1 cellular context compared by ENCODE assay signal in the genomic region with DNA sequence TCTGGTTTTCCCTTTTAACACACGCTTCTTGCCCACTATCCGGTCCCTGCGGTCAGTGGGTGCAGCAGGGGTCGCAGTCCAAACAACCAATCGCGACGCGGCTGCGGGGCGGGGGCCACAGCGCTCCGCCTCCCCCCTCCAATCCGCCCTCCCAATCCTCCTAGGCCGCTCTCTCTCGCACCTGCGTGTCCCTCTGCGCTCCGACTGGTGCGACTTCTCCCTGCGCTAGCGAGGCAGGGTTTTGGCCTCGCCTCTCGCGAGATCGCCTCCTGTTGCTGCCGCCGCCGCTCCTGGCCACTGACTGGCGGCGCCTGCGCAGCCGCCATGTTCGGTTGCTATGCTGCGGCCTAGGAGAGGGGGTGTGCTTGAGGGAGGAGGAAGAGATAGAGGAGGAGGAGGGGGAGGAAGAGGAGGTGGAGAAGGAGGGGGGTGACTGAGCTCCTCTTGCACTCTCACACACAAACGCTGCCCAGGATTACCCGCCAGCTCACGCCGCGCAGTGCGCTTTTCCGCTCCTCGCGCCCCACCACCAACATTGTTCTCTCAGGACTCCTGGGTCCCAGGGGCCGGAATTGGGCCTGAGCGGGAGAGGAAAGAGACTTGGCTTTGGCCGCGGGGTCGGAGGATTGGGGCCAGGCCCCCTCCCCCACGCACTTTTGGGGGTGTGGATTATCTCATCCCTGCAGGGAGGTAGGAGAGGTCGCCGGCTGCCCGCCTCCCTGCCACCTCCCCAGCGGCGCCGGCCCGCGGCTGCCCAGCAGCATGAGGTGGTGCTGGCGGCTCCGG.
TF ChIP-seq lines count a peak whose summit lies in the region.

A gene with protein sequence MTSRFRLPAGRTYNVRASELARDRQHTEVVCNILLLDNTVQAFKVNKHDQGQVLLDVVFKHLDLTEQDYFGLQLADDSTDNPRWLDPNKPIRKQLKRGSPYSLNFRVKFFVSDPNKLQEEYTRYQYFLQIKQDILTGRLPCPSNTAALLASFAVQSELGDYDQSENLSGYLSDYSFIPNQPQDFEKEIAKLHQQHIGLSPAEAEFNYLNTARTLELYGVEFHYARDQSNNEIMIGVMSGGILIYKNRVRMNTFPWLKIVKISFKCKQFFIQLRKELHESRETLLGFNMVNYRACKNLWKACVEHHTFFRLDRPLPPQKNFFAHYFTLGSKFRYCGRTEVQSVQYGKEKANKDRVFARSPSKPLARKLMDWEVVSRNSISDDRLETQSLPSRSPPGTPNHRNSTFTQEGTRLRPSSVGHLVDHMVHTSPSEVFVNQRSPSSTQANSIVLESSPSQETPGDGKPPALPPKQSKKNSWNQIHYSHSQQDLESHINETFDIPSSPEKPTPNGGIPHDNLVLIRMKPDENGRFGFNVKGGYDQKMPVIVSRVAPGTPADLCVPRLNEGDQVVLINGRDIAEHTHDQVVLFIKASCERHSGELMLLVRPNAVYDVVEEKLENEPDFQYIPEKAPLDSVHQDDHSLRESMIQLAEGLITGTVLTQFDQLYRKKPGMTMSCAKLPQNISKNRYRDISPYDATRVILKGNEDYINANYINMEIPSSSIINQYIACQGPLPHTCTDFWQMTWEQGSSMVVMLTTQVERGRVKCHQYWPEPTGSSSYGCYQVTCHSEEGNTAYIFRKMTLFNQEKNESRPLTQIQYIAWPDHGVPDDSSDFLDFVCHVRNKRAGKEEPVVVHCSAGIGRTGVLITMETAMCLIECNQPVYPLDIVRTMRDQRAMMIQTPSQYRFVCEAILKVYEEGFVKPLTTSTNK (plus strand): TSS at position 472 of the 786 bp plus-strand sequence. CDS start 49,932 bp downstream, outside the sequence.

TF ChIP-seq in liver, 16 proteins besides CTCF, POLR2A, EP300 and RAD21 (continued from another document):
- TF ChIP-seq YY1 (IDR thresholded peaks at IDR 0.05) (peak; percentile 98), JUND (IDR thresholded peaks at IDR 0.05) (peak in 1 of 2 donors; percentile 61), GABPA (IDR thresholded peaks at IDR 0.05 in 1 of 2, conservative IDR thresholded peaks at IDR 0.05 in 1 of 2) (peak in 1 of 2 donors; percentile 25), EGR1 (IDR thresholded peaks at IDR 0.05; ENCODE audit: low read depth in 2 of 2) (peak in 1 of 2 donors; percentile 65), HNF4A (conservative IDR thresholded peaks at IDR 0.05) (peak in 1 of 2 donors; percentile 50), SP1 (IDR thresholded peaks at IDR 0.05) (peak; percentile 82)
- TF ChIP-seq, protein P1, sequence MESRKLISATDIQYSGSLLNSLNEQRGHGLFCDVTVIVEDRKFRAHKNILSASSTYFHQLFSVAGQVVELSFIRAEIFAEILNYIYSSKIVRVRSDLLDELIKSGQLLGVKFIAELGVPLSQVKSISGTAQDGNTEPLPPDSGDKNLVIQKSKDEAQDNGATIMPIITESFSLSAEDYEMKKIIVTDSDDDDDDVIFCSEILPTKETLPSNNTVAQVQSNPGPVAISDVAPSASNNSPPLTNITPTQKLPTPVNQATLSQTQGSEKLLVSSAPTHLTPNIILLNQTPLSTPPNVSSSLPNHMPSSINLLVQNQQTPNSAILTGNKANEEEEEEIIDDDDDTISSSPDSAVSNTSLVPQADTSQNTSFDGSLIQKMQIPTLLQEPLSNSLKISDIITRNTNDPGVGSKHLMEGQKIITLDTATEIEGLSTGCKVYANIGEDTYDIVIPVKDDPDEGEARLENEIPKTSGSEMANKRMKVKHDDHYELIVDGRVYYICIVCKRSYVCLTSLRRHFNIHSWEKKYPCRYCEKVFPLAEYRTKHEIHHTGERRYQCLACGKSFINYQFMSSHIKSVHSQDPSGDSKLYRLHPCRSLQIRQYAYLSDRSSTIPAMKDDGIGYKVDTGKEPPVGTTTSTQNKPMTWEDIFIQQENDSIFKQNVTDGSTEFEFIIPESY (IDR thresholded peaks at IDR 0.05): peak; percentile 100
- TF ChIP-seq, protein P2, sequence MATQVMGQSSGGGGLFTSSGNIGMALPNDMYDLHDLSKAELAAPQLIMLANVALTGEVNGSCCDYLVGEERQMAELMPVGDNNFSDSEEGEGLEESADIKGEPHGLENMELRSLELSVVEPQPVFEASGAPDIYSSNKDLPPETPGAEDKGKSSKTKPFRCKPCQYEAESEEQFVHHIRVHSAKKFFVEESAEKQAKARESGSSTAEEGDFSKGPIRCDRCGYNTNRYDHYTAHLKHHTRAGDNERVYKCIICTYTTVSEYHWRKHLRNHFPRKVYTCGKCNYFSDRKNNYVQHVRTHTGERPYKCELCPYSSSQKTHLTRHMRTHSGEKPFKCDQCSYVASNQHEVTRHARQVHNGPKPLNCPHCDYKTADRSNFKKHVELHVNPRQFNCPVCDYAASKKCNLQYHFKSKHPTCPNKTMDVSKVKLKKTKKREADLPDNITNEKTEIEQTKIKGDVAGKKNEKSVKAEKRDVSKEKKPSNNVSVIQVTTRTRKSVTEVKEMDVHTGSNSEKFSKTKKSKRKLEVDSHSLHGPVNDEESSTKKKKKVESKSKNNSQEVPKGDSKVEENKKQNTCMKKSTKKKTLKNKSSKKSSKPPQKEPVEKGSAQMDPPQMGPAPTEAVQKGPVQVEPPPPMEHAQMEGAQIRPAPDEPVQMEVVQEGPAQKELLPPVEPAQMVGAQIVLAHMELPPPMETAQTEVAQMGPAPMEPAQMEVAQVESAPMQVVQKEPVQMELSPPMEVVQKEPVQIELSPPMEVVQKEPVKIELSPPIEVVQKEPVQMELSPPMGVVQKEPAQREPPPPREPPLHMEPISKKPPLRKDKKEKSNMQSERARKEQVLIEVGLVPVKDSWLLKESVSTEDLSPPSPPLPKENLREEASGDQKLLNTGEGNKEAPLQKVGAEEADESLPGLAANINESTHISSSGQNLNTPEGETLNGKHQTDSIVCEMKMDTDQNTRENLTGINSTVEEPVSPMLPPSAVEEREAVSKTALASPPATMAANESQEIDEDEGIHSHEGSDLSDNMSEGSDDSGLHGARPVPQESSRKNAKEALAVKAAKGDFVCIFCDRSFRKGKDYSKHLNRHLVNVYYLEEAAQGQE (IDR thresholded peaks at IDR 0.05): peak; percentile 79
- TF ChIP-seq, protein P3, sequence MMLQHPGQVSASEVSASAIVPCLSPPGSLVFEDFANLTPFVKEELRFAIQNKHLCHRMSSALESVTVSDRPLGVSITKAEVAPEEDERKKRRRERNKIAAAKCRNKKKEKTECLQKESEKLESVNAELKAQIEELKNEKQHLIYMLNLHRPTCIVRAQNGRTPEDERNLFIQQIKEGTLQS (IDR thresholded peaks at IDR 0.05): no peak
